ENCODE assay signal across 1 cellular context in genomic region chr3:129439817-129440647, GRCh38.
A peak's percentile ranks its signal among the peaks of the same experiment; 100 is the strongest.
TF ChIP-seq lines count a peak whose summit lies in the region.

TSS of gene IFT122 (plus strand) at chr3:129440224. CDS start at chr3:129440331, 107 bp downstream.
TSS of gene MBD4 (minus strand) at chr3:129439948. CDS start at chr3:129439833, 115 bp downstream.

TF ChIP-seq in HepG2, 621 proteins besides CTCF, POLR2A, EP300 and RAD21 (continues in another document):
- TF ChIP-seq ZNF333 (CRISPR knock-in tag; IDR thresholded peaks at IDR 0.05; ENCODE audit: borderline replicate concordance) (peak; percentile 89; the same call in 1 of the 2 replicates), ZNF3 (CRISPR knock-in tag; IDR thresholded peaks at IDR 0.05) (peak; percentile 49), KLF9 (CRISPR knock-in tag; IDR thresholded peaks at IDR 0.05; ENCODE audit: low read depth) (0 out of 2 replicates have a peak, but pooled peaks have one; percentile 46), TFAP4 (IDR thresholded peaks at IDR 0.05; ENCODE audit: borderline replicate concordance, low read depth) (peak; percentile 16; the same call in 1 of the 2 replicates), AHDC1 (CRISPR knock-in tag; IDR thresholded peaks at IDR 0.05; ENCODE audit: borderline replicate concordance) (no peak), RNF2 (conservative IDR thresholded peaks at IDR 0.05; ENCODE audit: low read depth) (peak; percentile 21; the same call in 1 of the 2 replicates), ISL2 (CRISPR knock-in tag; IDR thresholded peaks at IDR 0.05) (peak; percentile 11; the same call in 1 of the 2 replicates), ZBTB43 (CRISPR knock-in tag; conservative IDR thresholded peaks at IDR 0.05) (no peak), REST (IDR thresholded peaks at IDR 0.05; ENCODE audit: borderline replicate concordance in 1 of 2, low read depth in 1 of 2, low read length in 2 of 2) (peak in 1 of 2 experiments; percentile 20; a peak in 1 of 4 replicates), ZNF878 (CRISPR knock-in tag; IDR thresholded peaks at IDR 0.05) (no peak), KDM2A (CRISPR knock-in tag; IDR thresholded peaks at IDR 0.05; ENCODE audit: borderline replicate concordance, low read depth) (peak; percentile 70), MXD4 (CRISPR knock-in tag; IDR thresholded peaks at IDR 0.05) (peak; percentile 67; the same call in 1 of the 2 replicates), KLF11 (CRISPR knock-in tag; IDR thresholded peaks at IDR 0.05) (no peak), HBP1 (CRISPR knock-in tag; IDR thresholded peaks at IDR 0.05; ENCODE audit: low read depth) (peak; percentile 70; the same call in 1 of the 2 replicates), MIER3 (CRISPR knock-in tag; IDR thresholded peaks at IDR 0.05; ENCODE audit: borderline replicate concordance) (no peak), SNAI1 (CRISPR knock-in tag; IDR thresholded peaks at IDR 0.05; ENCODE audit: borderline replicate concordance) (peak; percentile 88), ZNF761 (CRISPR knock-in tag; conservative IDR thresholded peaks at IDR 0.05) (peak; percentile 67; the same call in 1 of the 2 replicates), MAZ (IDR thresholded peaks at IDR 0.05; ENCODE audit: borderline replicate concordance, low read depth, low read length) (no peak), MAZ (CRISPR knock-in tag; IDR thresholded peaks at IDR 0.05; ENCODE audit: low read depth) (peak; percentile 83), ZNF557 (CRISPR knock-in tag; IDR thresholded peaks at IDR 0.05) (no peak), POLR2AphosphoS2 (IDR thresholded peaks at IDR 0.05; ENCODE audit: low read depth, low read length) (no peak), CEBPB (IDR thresholded peaks at IDR 0.05; ENCODE audit: borderline replicate concordance, low read depth, low read length) (peak; percentile 98), ZNF598 (CRISPR knock-in tag; IDR thresholded peaks at IDR 0.05; ENCODE audit: borderline replicate concordance) (no peak; the same call in 1 of the 2 replicates), RBFOX2 (IDR thresholded peaks at IDR 0.05; ENCODE audit: low read depth, low read length) (peak; percentile 83), AKNA (CRISPR knock-in tag; IDR thresholded peaks at IDR 0.05; ENCODE audit: borderline replicate concordance) (no peak), IRX3 (CRISPR knock-in tag; IDR thresholded peaks at IDR 0.05; ENCODE audit: borderline replicate concordance, low read depth) (peak; percentile 20; the same call in 1 of the 2 replicates), BRF2 (CRISPR knock-in tag; IDR thresholded peaks at IDR 0.05) (no peak), AHR (CRISPR knock-in tag; IDR thresholded peaks at IDR 0.05) (no peak), ZNF883 (CRISPR knock-in tag; IDR thresholded peaks at IDR 0.05; ENCODE audit: not compliant biosample characterization) (peak; percentile 23), HDAC6 (IDR thresholded peaks at IDR 0.05; ENCODE audit: low read depth, low read length) (no peak), TERF1 (CRISPR knock-in tag; IDR thresholded peaks at IDR 0.05) (no peak), GTF3A (CRISPR knock-in tag; conservative IDR thresholded peaks at IDR 0.05) (no peak; the same call in 1 of the 2 replicates), HOXA7 (CRISPR knock-in tag; IDR thresholded peaks at IDR 0.05) (no peak), ZNF672 (CRISPR knock-in tag; IDR thresholded peaks at IDR 0.05) (no peak), ZNF678 (CRISPR knock-in tag; IDR thresholded peaks at IDR 0.05) (0 out of 2 replicates have a peak, but pooled peaks have one; percentile 2), CBFB (CRISPR knock-in tag; IDR thresholded peaks at IDR 0.05) (no peak), ARNT (IDR thresholded peaks at IDR 0.05) (no peak), MTERF4 (CRISPR knock-in tag; IDR thresholded peaks at IDR 0.05) (peak; percentile 55; the same call in 1 of the 2 replicates)
